In genomic region chr12:51635371-51635770, GRCh38 we compare ENCODE assay signal across 1 cellular context.
TF ChIP-seq lines count a peak whose summit lies in the region.

No MANE protein-coding gene starts in this region.

TF ChIP-seq in IMR-90, 13 proteins besides CTCF, POLR2A, EP300 and RAD21:
- TF ChIP-seq USF2 (IDR thresholded peaks at IDR 0.05; ENCODE audit: low read depth, low read length) (no peak), SMC3 (IDR thresholded peaks at IDR 0.05; ENCODE audit: low read depth, low read length) (no peak), MAZ (IDR thresholded peaks at IDR 0.05; ENCODE audit: borderline replicate concordance, low read depth, low read length) (no peak), RFX5 (IDR thresholded peaks at IDR 0.05; ENCODE audit: low read depth, low read length) (no peak), CEBPB (IDR thresholded peaks at IDR 0.05; ENCODE audit: low read depth, low read length) (no peak), MXI1 (IDR thresholded peaks at IDR 0.05; ENCODE audit: borderline replicate concordance, low read depth, low read length) (no peak), BHLHE40 (IDR thresholded peaks at IDR 0.05; ENCODE audit: low read depth, low read length) (no peak), RCOR1 (IDR thresholded peaks at IDR 0.05; ENCODE audit: insufficient replicate concordance, low read length) (no peak), CHD1 (IDR thresholded peaks at IDR 0.05; ENCODE audit: low read depth, low read length) (no peak), MAFK (IDR thresholded peaks at IDR 0.05; ENCODE audit: low read depth, low read length) (no peak)
